In the genomic region with DNA sequence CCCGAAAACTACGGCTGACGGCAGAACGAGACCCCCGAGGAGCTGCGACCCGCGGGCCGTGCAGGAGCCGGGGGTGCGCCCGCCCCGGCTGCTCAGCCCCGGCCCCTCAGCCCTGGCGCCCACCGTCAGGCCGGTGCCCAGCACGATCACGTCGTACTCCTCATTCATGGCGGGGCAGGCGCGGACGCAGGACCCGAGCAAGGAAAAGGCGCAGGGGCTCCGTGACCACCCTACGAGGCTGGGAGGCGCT, we compare ENCODE assay signal across 9 cellular contexts. TPM values are rescaled to one million over a fixed set of nuclear protein-coding genes. Genes with fewer than 3 reads are reported as not detected.
DNase-seq lines count a peak whose midpoint lies in the region; ATAC-seq, FAIRE-seq and TF ChIP-seq lines count a peak whose summit lies in the region.
"Had no signal": no experiment of that assay in that cellular context is flagged by ENCODE, and none has a peak within 500 bp of the region (broad histone marks: within the 10 kb centered on the region; RNA-seq: fewer than 3 reads in every experiment).

No MANE protein-coding gene starts in this region.

- peak overlapping the region; percentile 96 for H3K27ac Mint-ChIP-seq in activated T-cell treated with anti-CD3 and anti-CD28 coated beads, Interleukin-2, amount 50 U/mL, for 72 hours
- peak overlapping the region; percentile 88 for H3K27ac Mint-ChIP-seq in astrocyte (ENCODE audit: unreplicated experiment)

- H3K79me2 ChIP-seq in astrocyte (ENCODE audit: insufficient read depth, low read length), result peaks cover 65% of the 10 kb centered on the region
- H3K79me2 ChIP-seq in HepG2 (ENCODE audit: insufficient read depth, low read length), result peaks cover 56% of the 10 kb centered on the region

- in situ Hi-C loops in HepG2 (cut with HindIII; ENCODE audit: extremely low pct_ligation_motif_present, low pct_unique_long_range_greater_than_20kb), result loop anchor here (10.0 kb wide), 1 partner anchor 62 kb away; no protein-coding TSS in a partner anchor

- H3K4me2 ChIP-seq in astrocyte (ENCODE audit: low read length) (peak overlapping the region; percentile 85), HepG2 (ENCODE audit: low read depth, low read length) (peak overlapping the region; percentile 90; the same call in 1 of the 2 replicates)

- FAIRE-seq in astrocyte (lab: Jason Lieb, UNC) (no peak), HepG2 (lab: Jason Lieb, UNC) (no peak), GM19239 (lab: Jason Lieb, UNC) (no peak)
- FAIRE-seq: islet of Langerhans had no signal

- no peaks in the 10 kb centered on the region for H3K27me3 Mint-ChIP-seq in activated T-cell treated with anti-CD3 and anti-CD28 coated beads, Interleukin-2, amount 50 U/mL, for 72 hours (ENCODE audit: low read depth)
- no peaks in the 10 kb centered on the region for H3K27me3 Mint-ChIP-seq in astrocyte (ENCODE audit: low read depth, unreplicated experiment)

- no TSS peak for BruUV-seq in HepG2 (replicated peaks; lab: Mats Ljungman, UMichigan)

- H2AFZ ChIP-seq in astrocyte (ENCODE audit: low read depth, low read length) (peak overlapping the region; percentile 74), HepG2 (ENCODE audit: low read length) (no peak overlapping the region)

- H3K27ac ChIP-seq in astrocyte (ENCODE audit: low read depth, low read length), result peak overlapping the region; percentile 94
- peak overlapping the region; percentile 100 for H3K27ac ChIP-seq in HepG2 (ENCODE audit: extremely low read length, insufficient read depth, low read length)
- H3K27ac ChIP-seq in tibial nerve, result peak overlapping the region; percentile 89 to 99 (median 94)

- no peaks in the 10 kb centered on the region for H3K9me3 ChIP-seq in astrocyte (ENCODE audit: insufficient read depth, low read depth, low read length)
- H3K9me3 ChIP-seq in HepG2 (ENCODE audit: low read length), result no peaks in the 10 kb centered on the region
- no peaks in the 10 kb centered on the region for H3K9me3 ChIP-seq in tibial nerve

- peak overlapping the region; percentile 99 for H3K9ac ChIP-seq in astrocyte (ENCODE audit: low read length)
- peak overlapping the region; percentile 99 for H3K9ac ChIP-seq in HepG2 (ENCODE audit: insufficient read depth, low read depth, low read length)

- H3K36me3 ChIP-seq in astrocyte (ENCODE audit: insufficient read depth, low read length) (no peaks in the 10 kb centered on the region), HepG2 (replicated peaks in 1 of 2; ENCODE audit: control insufficient read depth in 1 of 2, insufficient read depth in 2 of 2, low read length in 2 of 2) (peaks cover 0 to under 1% of the 10 kb centered on the region in 2 experiments; a peak in 2 of 5 replicates), tibial nerve (no peaks in the 10 kb centered on the region)

- CTCF ChIA-PET in HepG2 (lab: Yijun Ruan, JAX; ENCODE audit: low intra/inter-chr PET ratio, low total read pairs), result no interaction called here

- H3K4me1 ChIP-seq in astrocyte (ENCODE audit: insufficient read depth, low read length), result peaks cover 20% of the 10 kb centered on the region
- H3K4me1 ChIP-seq in HepG2 (ENCODE audit: insufficient read depth, low read length), result peaks cover 66% of the 10 kb centered on the region
- H3K4me1 ChIP-seq in tibial nerve, result peaks cover 0 to 51% (median 33%) of the 10 kb centered on the region in 4 donors

- TF ChIP-seq POLR2A in HepG2 (IDR thresholded peaks at IDR 0.05; ENCODE audit: insufficient read depth in 1 of 2, low read depth in 2 of 2, low read length in 2 of 2) (no peak), tibial nerve (IDR thresholded peaks at IDR 0.05) (no peak)

- H3K4me1 Mint-ChIP-seq in activated T-cell treated with anti-CD3 and anti-CD28 coated beads, Interleukin-2, amount 50 U/mL, for 72 hours (ENCODE audit: low read depth), result peaks cover 78% of the 10 kb centered on the region
- H3K4me1 Mint-ChIP-seq in astrocyte (ENCODE audit: low read depth, unreplicated experiment), result peaks cover 21% of the 10 kb centered on the region

- H3K9me3 Mint-ChIP-seq in activated T-cell treated with anti-CD3 and anti-CD28 coated beads, Interleukin-2, amount 50 U/mL, for 72 hours, result peaks cover 3 to 4% of the 10 kb centered on the region in 2 donors
- no peaks in the 10 kb centered on the region for H3K9me3 Mint-ChIP-seq in astrocyte (ENCODE audit: unreplicated experiment)

- no peak for DNase-seq in activated T-cell treated with anti-CD3 and anti-CD28 coated beads, Interleukin-2, amount 50 U/mL, for 72 hours
- no peak for DNase-seq in activated T-cell treated with anti-CD3 and anti-CD28 coated beads, Interleukin-2, amount 50 U/mL, for 1 hour
- DNase-seq in astrocyte (ENCODE audit: low read depth), result no peak
- no peak for DNase-seq in HepG2 (ENCODE audit: low spot score)
- DNase-seq in tibial nerve (ENCODE audit: low spot score in 2 of 2), result no peak
- DNase-seq in cortex of kidney (lab: John Stamatoyannopoulos, UW), result no peak
- DNase-seq in GM19239 (ENCODE audit: insufficient read length, low spot score), result no peak

- TF ChIP-seq RAD21 in HepG2 (CRISPR knock-in tag; IDR thresholded peaks at IDR 0.05), result no peak; the same call in 1 of the 2 replicates

- peak; percentile 48 to 52 for ATAC-seq in activated T-cell treated with anti-CD3 and anti-CD28 coated beads, Interleukin-2, amount 50 U/mL, for 72 hours (replicated peaks in 1 of 2)
- ATAC-seq in HG03378 (IDR thresholded peaks at IDR 0.05; ENCODE audit: unreplicated experiment), result peak; percentile 6
- ATAC-seq in HepG2, result peak; percentile 56

- POLR2A ChIA-PET in HepG2 (lab: Yijun Ruan, JAX), result interaction anchor here (0.8 to 2.3 kb wide), 21 partner anchors 8 to 367 kb away, joined by 3 to 28 read pairs (median 5); a partner anchor contains a TSS

- peaks cover 6 to 7% of the 10 kb centered on the region in 2 donors for H3K36me3 Mint-ChIP-seq in activated T-cell treated with anti-CD3 and anti-CD28 coated beads, Interleukin-2, amount 50 U/mL, for 72 hours (ENCODE audit: insufficient read depth in 2 of 2)
- no peaks in the 10 kb centered on the region for H3K36me3 Mint-ChIP-seq in astrocyte (ENCODE audit: low read depth, unreplicated experiment)

- intact Hi-C loops in HepG2 (cut with micrococcal nuclease; ENCODE audit: unreplicated experiment), result loop anchor here (5.0 kb wide), 1 partner anchor 74 kb away; a partner anchor contains a TSS

- H3K27me3 ChIP-seq in astrocyte (ENCODE audit: insufficient read depth, low read length), result no peaks in the 10 kb centered on the region
- H3K27me3 ChIP-seq in HepG2 (ENCODE audit: control insufficient read depth in 1 of 2, insufficient read depth in 2 of 2, low read length in 2 of 2), result peaks cover 0 to 3% of the 10 kb centered on the region in 2 experiments; a peak in 1 of 5 replicates
- H3K27me3 ChIP-seq in tibial nerve, result no peaks in the 10 kb centered on the region

- TF ChIP-seq CTCF in astrocyte (IDR thresholded peaks at IDR 0.05; ENCODE audit: insufficient read depth, low read depth, low read length), result no peak
- TF ChIP-seq CTCF in HepG2 (CRISPR knock-in tag; IDR thresholded peaks at IDR 0.05), result no peak
- TF ChIP-seq CTCF in tibial nerve (IDR thresholded peaks at IDR 0.05), result no peak

- peaks cover 46% of the 10 kb centered on the region for H4K20me1 ChIP-seq in astrocyte (ENCODE audit: insufficient read depth, low read length)
- peaks cover 46% of the 10 kb centered on the region for H4K20me1 ChIP-seq in HepG2 (ENCODE audit: insufficient read depth, low read length)

- 0% methylated on average over 13 of the region's 29 CpGs for WGBS in HepG2 (ENCODE audit: low lambda C conversion rate)
- WGBS in tibial nerve, 2 donors, result 0% methylated on average over 9 to 10 of the region's 29 CpGs

- TF ChIP-seq EP300 in HepG2 (IDR thresholded peaks at IDR 0.05; ENCODE audit: low read depth in 2 of 2, low read length in 2 of 2), result no peak
- no peak for TF ChIP-seq EP300 in HepG2 (CRISPR knock-in tag; IDR thresholded peaks at IDR 0.05; ENCODE audit: borderline replicate concordance)
- no peak for TF ChIP-seq EP300 in tibial nerve (IDR thresholded peaks at IDR 0.05)

- H3K4me3 ChIP-seq in astrocyte (ENCODE audit: insufficient read depth, low read depth, low read length) (peak overlapping the region; percentile 77), HepG2 (replicated peaks in 1 of 3; ENCODE audit: insufficient read depth in 1 of 3, low read depth in 2 of 3, low read length in 3 of 3) (peak overlapping the region; percentile 89 to 100 (median 97)), tibial nerve (peak overlapping the region; percentile 73 to 100 (median 89))

- peak overlapping the region; percentile 91 to 92 for H3K4me3 Mint-ChIP-seq in activated T-cell treated with anti-CD3 and anti-CD28 coated beads, Interleukin-2, amount 50 U/mL, for 72 hours
- H3K4me3 Mint-ChIP-seq in astrocyte (ENCODE audit: unreplicated experiment), result peak overlapping the region; percentile 89

TF ChIP-seq in HepG2, 621 proteins besides CTCF, POLR2A, EP300 and RAD21 (continues in another document):
- TF ChIP-seq PHF8 (CRISPR knock-in tag; IDR thresholded peaks at IDR 0.05) (peak; percentile 88), RBM22 (optimal IDR thresholded peaks at IDR 0.05; ENCODE audit: low read length) (peak; percentile 21), ZFP41 (CRISPR knock-in tag; IDR thresholded peaks at IDR 0.05; ENCODE audit: borderline replicate concordance) (no peak)

RNA-seq across cellular contexts. Expression of a gene that starts 0.2 kb away (rescaled TPM):
- 100 to 1,000 TPM; 275 to 309 TPM for total RNA-seq in activated T-cell treated with anti-CD3 and anti-CD28 coated beads, Interleukin-2, amount 50 U/mL, for 72 hours
- total RNA-seq in astrocyte (267 and 280 TPM in 2 replicates), HepG2 (2016; rRNA removed; fragmentation: Illumina TruSeq; extraction: Trizol) (477 and 756 TPM in 2 replicates), tibial nerve (100 to 1,000 TPM; 175 to 225 (median 199) TPM)
- 312 and 326 TPM in 2 replicates for total RNA-seq in HepG2 (2016; cell fraction: cytosol; rRNA removed; fragmentation: Illumina TruSeq; extraction: Trizol; ENCODE audit: low read depth)
- 471 and 770 TPM in 2 replicates for total RNA-seq in HepG2 (2016; cell fraction: insoluble cytoplasmic fraction; rRNA removed; fragmentation: Illumina TruSeq; extraction: Trizol)
- total RNA-seq in HepG2 (2016; cell fraction: membrane; rRNA removed; fragmentation: Illumina TruSeq; extraction: Trizol), result 290 and 338 TPM in 2 replicates
- 188 and 200 TPM in 2 replicates for total RNA-seq in HepG2 (2016; cell fraction: nucleus; rRNA removed; fragmentation: Illumina TruSeq; extraction: Trizol)
- polyA plus RNA-seq in HepG2 (2011; rRNA removed), result 118 and 153 TPM in 2 replicates
- polyA plus RNA-seq in HepG2 (2011; cell fraction: cytosol; rRNA removed), result 141 and 159 TPM in 2 replicates
- polyA plus RNA-seq in HepG2 (2011; cell fraction: nucleus; rRNA removed), result 45.6 and 58.6 TPM in 2 replicates
- 245 and 302 TPM in 2 replicates for polyA plus RNA-seq in HepG2 (2012)
- polyA plus RNA-seq in HepG2 (2016; cell fraction: cytosol; fragmentation: Illumina TruSeq; extraction: Trizol; ENCODE audit: low read depth), result 68.6 and 71.1 TPM in 2 replicates
- 588 and 612 TPM in 2 replicates for polyA plus RNA-seq in HepG2 (2016; cell fraction: insoluble cytoplasmic fraction; fragmentation: Illumina TruSeq; extraction: Trizol; ENCODE audit: low read depth)
- 141 and 156 TPM in 2 replicates for polyA plus RNA-seq in HepG2 (2016; cell fraction: membrane; fragmentation: Illumina TruSeq; extraction: Trizol; ENCODE audit: low read depth)
- polyA plus RNA-seq in HepG2 (2016; cell fraction: nucleus; fragmentation: Illumina TruSeq; extraction: Trizol; ENCODE audit: insufficient read depth, low read depth), result 190 and 195 TPM in 2 replicates
- polyA minus RNA-seq in HepG2 (2011; rRNA and poly(A)+ RNA removed; ENCODE audit: low replicate concordance), result 88.7 and 522 TPM in 2 replicates
- polyA minus RNA-seq in HepG2 (2011; cell fraction: cytosol; rRNA and poly(A)+ RNA removed), result 285 and 334 TPM in 2 replicates
- polyA minus RNA-seq in HepG2 (2011; cell fraction: nucleus; rRNA and poly(A)+ RNA removed), result 112 and 162 TPM in 2 replicates

Comparison
In these comparisons a context has a peak if more than half of its experiments do, and no peak if none do; other contexts are left out.
1. ATAC-seq: peak in every context shown above with its lines; median percentile 56 in HepG2; 50 in activated T-cell treated with anti-CD3 and anti-CD28 coated beads, Interleukin-2, amount 50 U/mL, for 72 hours; 6 in HG03378.